1 cellular context compared by ENCODE assay signal in genomic region chr6:26156105-26156849, GRCh38.
TF ChIP-seq lines count a peak whose summit lies in the region.

No MANE protein-coding gene starts in this region.

TF ChIP-seq in A549, 52 proteins besides CTCF, POLR2A, EP300 and RAD21 (continued from another document):
- no peak for TF ChIP-seq HOXA7 (CRISPR knock-in tag; IDR thresholded peaks at IDR 0.05)
- TF ChIP-seq USF2 (IDR thresholded peaks at IDR 0.05) = no peak
- TF ChIP-seq ESRRA (IDR thresholded peaks at IDR 0.05; ENCODE audit: borderline replicate concordance, low read length) = no peak
- TF ChIP-seq TP53 (CRISPR knock-in tag; IDR thresholded peaks at IDR 0.05) = no peak
- TF ChIP-seq E2F6 (IDR thresholded peaks at IDR 0.05; ENCODE audit: borderline replicate concordance, low read depth) = 0 out of 2 replicates have a peak, but pooled peaks have one; percentile 10
- TF ChIP-seq RNF2 (IDR thresholded peaks at IDR 0.05; ENCODE audit: borderline replicate concordance, low read depth) = no peak
- TF ChIP-seq CBX8 (IDR thresholded peaks at IDR 0.05) = no peak
- no peak for TF ChIP-seq NPAS2 (CRISPR knock-in tag; IDR thresholded peaks at IDR 0.05; ENCODE audit: borderline replicate concordance)
